8 cellular contexts compared by ENCODE assay signal in the genomic region with DNA sequence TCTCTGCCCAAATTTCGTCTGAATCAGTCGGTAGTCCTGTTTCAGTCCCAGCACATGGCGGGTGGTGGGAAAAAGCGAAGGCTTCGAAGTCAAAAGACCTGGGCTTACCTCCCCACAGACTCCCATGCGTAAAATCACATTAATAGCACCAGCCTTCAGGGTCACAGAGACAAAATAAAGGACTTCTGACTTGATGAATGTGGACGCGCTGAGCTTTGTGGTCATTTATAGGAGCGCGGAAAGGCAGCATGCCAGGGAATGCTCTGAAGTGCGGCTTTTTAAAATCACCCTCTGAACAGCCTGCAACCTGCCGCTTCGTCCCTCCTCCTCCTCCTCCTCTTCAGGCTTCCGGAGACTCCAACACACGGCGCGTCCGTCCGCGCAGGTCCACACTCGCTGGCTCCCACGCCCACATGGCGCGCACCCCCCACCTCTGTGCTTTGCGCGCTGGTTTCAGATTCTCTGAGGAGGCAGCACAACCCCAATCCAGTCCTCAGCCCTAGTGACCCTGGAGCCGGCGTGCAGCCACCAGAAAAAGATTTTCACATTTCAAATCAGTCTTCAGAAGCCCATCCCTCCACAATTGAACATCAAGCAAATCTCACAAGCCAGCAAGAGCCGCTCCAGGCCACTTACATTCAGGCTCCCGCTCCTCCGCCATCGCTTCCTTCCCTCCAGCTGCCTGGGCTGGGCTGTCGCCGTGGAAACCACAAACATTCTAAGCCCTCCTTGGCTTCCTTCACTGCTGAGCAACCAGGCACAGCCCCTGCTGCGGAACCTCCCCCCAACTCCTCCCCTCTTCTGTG. TPM values are rescaled to one million over a fixed set of nuclear protein-coding genes. Genes with fewer than 3 reads are reported as not detected.
DNase-seq lines count a peak whose midpoint lies in the region; ATAC-seq and TF ChIP-seq lines count a peak whose summit lies in the region.

TSS of gene C6orf118 (minus strand) at position 680 of the 806 bp plus-strand sequence. CDS start at position 661, 19 bp downstream.

- H3K36me3 ChIP-seq in iPS-18a (ENCODE audit: control insufficient read depth, low read depth, low read length) (no peaks in the 10 kb centered on the region), gastrocnemius medialis (no peaks in the 10 kb centered on the region)

- H3K9ac ChIP-seq in iPS-18a (ENCODE audit: low read length): peak within 1 kb of the TSS; percentile 60

- H3K27ac ChIP-seq in iPS-18a (ENCODE audit: low read length): no peak within 1 kb of the TSS
- H3K27ac ChIP-seq in gastrocnemius medialis: no peak within 1 kb of the TSS

- TF ChIP-seq CTCF in astrocyte of the spinal cord (IDR thresholded peaks at IDR 0.05; ENCODE audit: low read depth, low read length) (no peak), gastrocnemius medialis (IDR thresholded peaks at IDR 0.05 in 4 of 5, conservative IDR thresholded peaks at IDR 0.05 in 1 of 5) (no peak)

- H3K27me3 ChIP-seq in iPS-18a (ENCODE audit: control insufficient read depth, insufficient read depth, low read length) (peaks cover 20% of the 10 kb centered on the region), gastrocnemius medialis (no peaks in the 10 kb centered on the region)

- H3K4me1 ChIP-seq in iPS-18a (ENCODE audit: control insufficient read depth, low read depth, low read length) (no peaks in the 10 kb centered on the region), gastrocnemius medialis (no peaks in the 10 kb centered on the region)

- H3K9me3 ChIP-seq in iPS-18a (ENCODE audit: control insufficient read depth, low read depth, low read length) (no peaks in the 10 kb centered on the region), gastrocnemius medialis (no peaks in the 10 kb centered on the region)

- intact Hi-C loops in gastrocnemius medialis (cut with DNase I; ENCODE audit: low total_unique reads): no loop called here

- no peak for ATAC-seq in gastrocnemius medialis
- ATAC-seq in GM21723 (IDR thresholded peaks at IDR 0.05; ENCODE audit: unreplicated experiment): no peak
- ATAC-seq in GM18519 (IDR thresholded peaks at IDR 0.05; ENCODE audit: low FRiP score, unreplicated experiment): no peak

- peak within 1 kb of the TSS; percentile 42 for H3K4me3 ChIP-seq in astrocyte of the spinal cord (ENCODE audit: low read depth, low read length)
- H3K4me3 ChIP-seq in iPS-18a (ENCODE audit: low read length): peak within 1 kb of the TSS; percentile 71
- H3K4me3 ChIP-seq in gastrocnemius medialis: peak within 1 kb of the TSS; percentile 39 to 52 (median 50)

- in situ Hi-C loops in astrocyte of the spinal cord (cut with HindIII; ENCODE audit: low sequenced_read_pairs) (no loop called here), gastrocnemius medialis (cut with MboI; ENCODE audit: low sequenced_read_pairs in 4 of 4) (no loop called here)

- DNase-seq in COR-L47 (lab: John Stamatoyannopoulos, UW) (peak; percentile 12), NCI-H146 (lab: John Stamatoyannopoulos, UW) (peak; percentile 64), astrocyte of the spinal cord (ENCODE audit: low read depth, low spot score) (peak; percentile 83), gastrocnemius medialis (no peak), mesenteric fat pad (ENCODE audit: low spot score) (no peak)

- no peak for TF ChIP-seq POLR2A in gastrocnemius medialis (IDR thresholded peaks at IDR 0.05)

RNA-seq across cellular contexts. Expression of gene C6orf118, which starts in this region (rescaled TPM):
- total RNA-seq in gastrocnemius medialis: not detected
- not detected for total RNA-seq in mesenteric fat pad

Comparison
In these comparisons a context has a peak if more than half of its experiments do, and no peak if none do; other contexts are left out.
1. DNase-seq: peak in COR-L47 (single experiment), NCI-H146 (single experiment) and astrocyte of the spinal cord (single experiment); none in gastrocnemius medialis (0 of 2) and mesenteric fat pad (single experiment).
2. Peak in every context shown above with its lines, with median percentiles within 50 percentile points of each other: H3K4me3 ChIP-seq.